ENCODE assay signal across 8 cellular contexts in genomic region chr5:172881691-172882370, GRCh38. TPM values are rescaled to one million over a fixed set of nuclear protein-coding genes. Genes with fewer than 3 reads are reported as not detected.
DNase-seq lines count a peak whose midpoint lies in the region; ATAC-seq lines count a peak whose summit lies in the region.

No MANE protein-coding gene starts in this region.

- intact Hi-C loops in posterior vena cava (cut with DNase I), result no loop called here

- peak overlapping the region; percentile 74 to 84 for H3K27ac Mint-ChIP-seq in activated naive CD4-positive, alpha-beta T cell treated with anti-CD3 and anti-CD28 coated beads, Interleukin-2, amount 50 U/mL, for 72 hours
- peak overlapping the region; percentile 2 for H3K27ac Mint-ChIP-seq in activated CD8-positive, alpha-beta T cell treated with anti-CD3 and anti-CD28 coated beads, Interleukin-2, amount 10 ng/mL, durations not matched to agents 7 days and 5 days

- H3K4me1 Mint-ChIP-seq in activated CD8-positive, alpha-beta T cell treated with anti-CD3 and anti-CD28 coated beads, Interleukin-2, amount 10 ng/mL, durations not matched to agents 7 days and 5 days (ENCODE audit: low read depth), result peaks cover 8% of the 10 kb centered on the region

- DNase-seq in activated naive CD4-positive, alpha-beta T cell treated with anti-CD3 and anti-CD28 coated beads, Interleukin-2, amount 50 U/mL, for 72 hours (ENCODE audit: low spot score in 2 of 2), result peak in 1 of 2 donors; percentile 63
- DNase-seq in activated naive CD4-positive, alpha-beta T cell treated with Interleukin-2 at 50 U/mL for 16 hours, result no peak
- DNase-seq in activated CD8-positive, alpha-beta T cell treated with anti-CD3 and anti-CD28 coated beads, Interleukin-2, amount 10 ng/mL, durations not matched to agents 7 days and 5 days, result peak; percentile 25
- DNase-seq in lung microvascular endothelial cell (ENCODE audit: low read depth in 2 of 2), result peak; percentile 63 to 88
- no peak for DNase-seq in SHP77 (lab: John Stamatoyannopoulos, UW)
- DNase-seq in posterior vena cava (ENCODE audit: low spot score), result no peak
- DNase-seq in COLO668 (lab: John Stamatoyannopoulos, UW; ENCODE audit: unreplicated experiment), result no peak

- POLR2A ChIA-PET in activated CD8-positive, alpha-beta T cell treated with anti-CD3 and anti-CD28 coated beads, Interleukin-2, amount 10 ng/mL, durations not matched to agents 7 days and 5 days (lab: Charles Lee), result interaction anchor here (0.6 to 1.1 kb wide), 2 partner anchors 18 to 110 kb away, joined by 3 to 5 read pairs; no protein-coding TSS in a partner anchor

- CTCF ChIA-PET in activated CD8-positive, alpha-beta T cell treated with anti-CD3 and anti-CD28 coated beads, Interleukin-2, amount 10 ng/mL, durations not matched to agents 7 days and 5 days (lab: Charles Lee), result interaction anchor here (0.7 to 1.6 kb wide), 7 partner anchors 9 to 170 kb away, joined by 3 to 4 read pairs (median 3); no protein-coding TSS in a partner anchor

- no peaks in the 10 kb centered on the region for H3K27me3 Mint-ChIP-seq in activated CD8-positive, alpha-beta T cell treated with anti-CD3 and anti-CD28 coated beads, Interleukin-2, amount 10 ng/mL, durations not matched to agents 7 days and 5 days (ENCODE audit: low read depth)

- peaks cover 0 to 6% of the 10 kb centered on the region in 2 donors for H3K36me3 Mint-ChIP-seq in activated naive CD4-positive, alpha-beta T cell treated with anti-CD3 and anti-CD28 coated beads, Interleukin-2, amount 50 U/mL, for 72 hours
- H3K36me3 Mint-ChIP-seq in activated CD8-positive, alpha-beta T cell treated with anti-CD3 and anti-CD28 coated beads, Interleukin-2, amount 10 ng/mL, durations not matched to agents 7 days and 5 days (ENCODE audit: low read depth), result peaks cover 7% of the 10 kb centered on the region

- H3K9me3 Mint-ChIP-seq in activated naive CD4-positive, alpha-beta T cell treated with anti-CD3 and anti-CD28 coated beads, Interleukin-2, amount 50 U/mL, for 72 hours, result no peaks in the 10 kb centered on the region
- no peaks in the 10 kb centered on the region for H3K9me3 Mint-ChIP-seq in activated CD8-positive, alpha-beta T cell treated with anti-CD3 and anti-CD28 coated beads, Interleukin-2, amount 10 ng/mL, durations not matched to agents 7 days and 5 days (ENCODE audit: insufficient read depth)

- H3K4me3 Mint-ChIP-seq in activated CD8-positive, alpha-beta T cell treated with anti-CD3 and anti-CD28 coated beads, Interleukin-2, amount 10 ng/mL, durations not matched to agents 7 days and 5 days, result no peak overlapping the region

- ATAC-seq in activated naive CD4-positive, alpha-beta T cell treated with anti-CD3 and anti-CD28 coated beads, Interleukin-2, amount 50 U/mL, for 72 hours, result peak; percentile 64 to 97
- peak; percentile 87 for ATAC-seq in HG03066 (IDR thresholded peaks at IDR 0.05; ENCODE audit: low read depth, unreplicated experiment)
- peak; percentile 44 for ATAC-seq in activated CD8-positive, alpha-beta T cell treated with anti-CD3 and anti-CD28 coated beads, Interleukin-2, amount 10 ng/mL, durations not matched to agents 7 days and 5 days

RNA-seq across cellular contexts. Expression of gene ERGIC1, which starts 47.8 kb away (rescaled TPM):
- 10 to 100 TPM; 37.0 to 52.9 TPM for total RNA-seq in activated naive CD4-positive, alpha-beta T cell treated with anti-CD3 and anti-CD28 coated beads, Interleukin-2, amount 50 U/mL, for 72 hours
- total RNA-seq in activated CD8-positive, alpha-beta T cell treated with anti-CD3 and anti-CD28 coated beads, Interleukin-2, amount 10 ng/mL, durations not matched to agents 7 days and 5 days, result 10 to 100 TPM; 50.4 to 52.7 TPM
- total RNA-seq in lung microvascular endothelial cell, result 51.0 and 81.3 TPM in 2 replicates
- total RNA-seq in posterior vena cava, result 100 to 1,000 TPM; 140 to 169 TPM

Comparison
In these comparisons a context has a peak if more than half of its experiments do, and no peak if none do; other contexts are left out.
1. DNase-seq: peak in activated CD8-positive, alpha-beta T cell treated with anti-CD3 and anti-CD28 coated beads, Interleukin-2, amount 10 ng/mL, durations not matched to agents 7 days and 5 days (single experiment) and lung microvascular endothelial cell (2 of 2); none in activated naive CD4-positive, alpha-beta T cell treated with Interleukin-2 at 50 U/mL for 16 hours (single experiment), SHP77 (0 of 2), posterior vena cava (single experiment) and COLO668 (single experiment).
2. Peak in every context shown above with its lines, with median percentiles within 50 percentile points of each other: ATAC-seq.